Comparison of ENCODE assay signal across 9 cellular contexts in the genomic region with DNA sequence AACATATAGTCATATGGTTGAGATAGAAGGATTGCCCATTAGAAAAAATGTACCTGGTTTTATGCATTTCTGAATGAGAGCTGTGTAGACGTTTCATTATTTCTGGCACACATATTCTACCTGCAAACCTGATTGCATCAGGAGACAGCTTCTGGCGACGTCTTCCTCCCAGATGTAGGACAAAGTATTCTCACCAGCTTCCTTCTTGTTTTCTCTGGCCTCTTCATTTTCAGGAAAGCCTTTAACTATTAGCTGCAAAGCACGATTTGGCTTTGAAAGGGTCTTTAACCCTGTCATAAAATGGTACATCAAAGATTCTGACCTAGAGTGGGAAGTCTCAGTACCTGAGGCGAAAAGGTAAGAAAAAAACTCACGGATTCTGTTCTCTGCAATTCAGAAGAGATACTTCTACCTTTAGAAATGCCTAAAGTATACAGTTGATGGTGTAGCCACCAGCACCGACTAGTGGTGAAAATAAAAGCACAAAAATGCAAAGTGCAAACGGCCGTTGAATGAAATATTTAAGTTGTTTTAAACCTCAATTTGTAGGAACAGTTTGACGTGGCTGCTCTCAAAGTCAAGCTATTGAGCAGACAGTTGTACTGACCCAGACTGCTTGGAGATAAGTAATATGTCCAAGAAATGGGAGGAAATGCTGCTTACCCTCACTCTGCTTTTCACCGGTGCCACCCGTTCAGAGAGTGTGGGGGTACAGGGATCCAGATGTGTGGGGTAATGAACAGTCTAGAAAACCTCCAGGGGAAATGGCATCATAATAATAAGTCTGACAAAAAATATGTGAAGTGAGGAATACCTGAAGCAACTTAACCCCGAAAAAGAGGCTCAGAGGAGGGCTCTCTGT. TPM values are rescaled to one million over a fixed set of nuclear protein-coding genes. Genes with fewer than 3 reads are reported as not detected.
DNase-seq lines count a peak whose midpoint lies in the region; ATAC-seq and TF ChIP-seq lines count a peak whose summit lies in the region.
"Had no signal": no experiment of that assay in that cellular context is flagged by ENCODE, and none has a peak within 500 bp of the region (broad histone marks: within the 10 kb centered on the region; RNA-seq: fewer than 3 reads in every experiment).

No MANE protein-coding gene starts in this region.

- CTCF ChIA-PET in CD4-positive, alpha-beta memory T cell (lab: Charles Lee; ENCODE audit: partially characterized antibody) = interaction anchor here (0.7 to 4.2 kb wide), 40 partner anchors 8 to 437 kb away, joined by 3 to 71 read pairs (median 4); a partner anchor contains a TSS

- peak; percentile 43 to 59 (median 56) for DNase-seq in CD4-positive, alpha-beta memory T cell
- peak; percentile 65 for DNase-seq in MM.1S
- DNase-seq in activated CD8-positive, alpha-beta memory T cell treated with anti-CD3 and anti-CD28 coated beads, Interleukin-2, amount 50 U/mL, for 24 hours (ENCODE audit: extremely low read depth) = peak; percentile 12
- DNase-seq in fibroblast of mammary gland (ENCODE audit: low read depth) = peak; percentile 52
- DNase-seq in progenitor cell of endocrine pancreas (ENCODE audit: low spot score, unreplicated experiment) = no peak
- no peak for DNase-seq in NCI-H146 (lab: John Stamatoyannopoulos, UW)

- H3K27me3 Mint-ChIP-seq in CD4-positive, alpha-beta memory T cell = no peaks in the 10 kb centered on the region
- H3K27me3 Mint-ChIP-seq in progenitor cell of endocrine pancreas = no peaks in the 10 kb centered on the region

- peaks cover 8 to 11% (median 8%) of the 10 kb centered on the region in 4 donors for H3K4me1 Mint-ChIP-seq in CD4-positive, alpha-beta memory T cell
- no peaks in the 10 kb centered on the region for H3K4me1 Mint-ChIP-seq in progenitor cell of endocrine pancreas (ENCODE audit: low read depth)

- intact Hi-C loops in CD4-positive, alpha-beta memory T cell (cut with micrococcal nuclease) = loop anchor here (1.0 to 5.0 kb wide), 7 partner anchors 76 to 423 kb away; a partner anchor contains a TSS

- peak overlapping the region in 5 of 7 donors; percentile 43 to 92 (median 53) for H3K27ac Mint-ChIP-seq in CD4-positive, alpha-beta memory T cell
- H3K27ac Mint-ChIP-seq in progenitor cell of endocrine pancreas = no peak overlapping the region

- no peaks in the 10 kb centered on the region for H3K36me3 ChIP-seq in CD4-positive, alpha-beta memory T cell (ENCODE audit: insufficient read depth, low read length)
- H3K36me3 ChIP-seq in MM.1S (replicated peaks; ENCODE audit: insufficient read depth, low read length) = no peaks in the 10 kb centered on the region

- H3K4me1 ChIP-seq in CD4-positive, alpha-beta memory T cell (ENCODE audit: insufficient read depth, low read length) = peaks cover 5% of the 10 kb centered on the region
- no peaks in the 10 kb centered on the region for H3K4me1 ChIP-seq in MM.1S (ENCODE audit: low read length)

- H3K4me2 ChIP-seq in MM.1S (ENCODE audit: low read depth, low read length) = no peak overlapping the region

- H3K4me3 ChIP-seq in CD4-positive, alpha-beta memory T cell (ENCODE audit: low read length in 2 of 2) = no peak overlapping the region
- no peak overlapping the region for H3K4me3 ChIP-seq in MM.1S (ENCODE audit: low read length)
- no peak overlapping the region for H3K4me3 ChIP-seq in fibroblast of mammary gland (ENCODE audit: control insufficient read depth, low read depth, low read length)

- H3K27ac ChIP-seq in CD4-positive, alpha-beta memory T cell (ENCODE audit: low read depth, low read length) = no peak overlapping the region
- H3K27ac ChIP-seq in MM.1S (ENCODE audit: low read length) = no peak overlapping the region

- no peak overlapping the region for H3K9ac ChIP-seq in MM.1S (ENCODE audit: low read length)

- H4K20me1 ChIP-seq in MM.1S (ENCODE audit: insufficient read depth, low read length) = no peaks in the 10 kb centered on the region

- H2AFZ ChIP-seq in MM.1S (ENCODE audit: low read length) = 0 out of 2 replicates have a peak overlapping the region, but pooled peaks have one; percentile 1

- H3K9me3 Mint-ChIP-seq in CD4-positive, alpha-beta memory T cell = no peaks in the 10 kb centered on the region
- H3K9me3 Mint-ChIP-seq in progenitor cell of endocrine pancreas (ENCODE audit: low read depth) = no peaks in the 10 kb centered on the region

- TF ChIP-seq CTCF in MM.1S (IDR thresholded peaks at IDR 0.05; ENCODE audit: low read length) = peak; percentile 69
- peak; percentile 87 for TF ChIP-seq CTCF in fibroblast of mammary gland (conservative IDR thresholded peaks at IDR 0.05; ENCODE audit: control insufficient read depth, insufficient read depth, low read depth, low read length)
- TF ChIP-seq CTCF in progenitor cell of endocrine pancreas (IDR thresholded peaks at IDR 0.05; ENCODE audit: unreplicated experiment) = peak; percentile 78

- H3K27me3 ChIP-seq in CD4-positive, alpha-beta memory T cell (ENCODE audit: insufficient read depth, low read length) = no peaks in the 10 kb centered on the region
- no peaks in the 10 kb centered on the region for H3K27me3 ChIP-seq in MM.1S (replicated peaks; ENCODE audit: insufficient read depth, low read length)

- POLR2A ChIA-PET in CD4-positive, alpha-beta memory T cell (lab: Charles Lee; ENCODE audit: partially characterized antibody) = interaction anchor here (0.7 to 1.3 kb wide), 7 partner anchors 23 to 202 kb away, joined by 3 to 6 read pairs (median 3); a partner anchor contains a TSS

- H3K9me2 ChIP-seq in MM.1S (replicated peaks; ENCODE audit: insufficient read depth, low read length) = no peaks in the 10 kb centered on the region

- ATAC-seq in GM21360 (IDR thresholded peaks at IDR 0.05; ENCODE audit: unreplicated experiment) = peak; percentile 57
- ATAC-seq in GM19397 (IDR thresholded peaks at IDR 0.05; ENCODE audit: unreplicated experiment) = no peak

- peak overlapping the region in 5 of 8 donors; percentile 19 to 75 (median 66) for H3K4me3 Mint-ChIP-seq in CD4-positive, alpha-beta memory T cell
- H3K4me3 Mint-ChIP-seq in progenitor cell of endocrine pancreas (ENCODE audit: low read depth) = no peak overlapping the region

- no peaks in the 10 kb centered on the region for H3K9me3 ChIP-seq in CD4-positive, alpha-beta memory T cell (ENCODE audit: control insufficient read depth in 1 of 2, low read length in 2 of 2)
- H3K9me3 ChIP-seq in MM.1S (replicated peaks; ENCODE audit: insufficient read depth, low read length) = no peaks in the 10 kb centered on the region

- no peaks in the 10 kb centered on the region for H3F3A ChIP-seq in MM.1S (ENCODE audit: insufficient read depth, low read length)

- no peaks in the 10 kb centered on the region for H3K79me2 ChIP-seq in MM.1S (ENCODE audit: low read length)

- no peaks in the 10 kb centered on the region for H3K36me3 Mint-ChIP-seq in CD4-positive, alpha-beta memory T cell
- no peaks in the 10 kb centered on the region for H3K36me3 Mint-ChIP-seq in progenitor cell of endocrine pancreas (ENCODE audit: insufficient read depth)

RNA-seq across cellular contexts. Expression of a gene that starts 20.2 kb away (rescaled TPM):
- 1 to 10 TPM; 4.2 to 6.5 TPM for total RNA-seq in CD4-positive, alpha-beta memory T cell
- polyA plus RNA-seq in CD4-positive, alpha-beta memory T cell = 1 to 10 TPM in 1 of 2 donors, under 1 TPM in 1; 0.33 to 5.1 TPM
- not detected in 2 replicates for total RNA-seq in progenitor cell of endocrine pancreas

RNA-seq across cellular contexts. Expression of a gene that starts 29.8 kb away (rescaled TPM):
- under 1 TPM in 1 of 2 experiments, not detected in 1; 0.08 TPM for total RNA-seq in CD4-positive, alpha-beta memory T cell
- not detected for polyA plus RNA-seq in CD4-positive, alpha-beta memory T cell
- total RNA-seq in progenitor cell of endocrine pancreas = 0.62 and 0.93 TPM in 2 replicates
- total RNA-seq: skeletal muscle tissue had no signal

Comparison
In these comparisons a context has a peak if more than half of its experiments do, and no peak if none do; other contexts are left out.
1. DNase-seq: peak in CD4-positive, alpha-beta memory T cell (5 of 5), MM.1S (single experiment), activated CD8-positive, alpha-beta memory T cell treated with anti-CD3 and anti-CD28 coated beads, Interleukin-2, amount 50 U/mL, for 24 hours (single experiment) and fibroblast of mammary gland (single experiment); none in progenitor cell of endocrine pancreas (single experiment) and NCI-H146 (single experiment).
2. Peak in every context shown above with its lines, with median percentiles within 50 percentile points of each other: CTCF ChIP-seq.